Comparison of ENCODE assay signal across 10 cellular contexts in genomic region chr2:6352247-6352646, GRCh38.
A peak's percentile ranks its signal among the peaks of the same experiment; 100 is the strongest.
DNase-seq lines count a peak whose midpoint lies in the region; ATAC-seq and TF ChIP-seq lines count a peak whose summit lies in the region.
"Had no signal": no experiment of that assay in that cellular context is flagged by ENCODE, and none has a peak within 500 bp of the region (broad histone marks: within the 10 kb centered on the region; RNA-seq: fewer than 3 reads in every experiment).

No MANE protein-coding gene starts in this region.

- no peaks in the 10 kb centered on the region for H3K4me1 ChIP-seq in thyroid gland

- peak; percentile 63 for DNase-seq in NAMALWA (ENCODE audit: low spot score)
- no peak for DNase-seq in thyroid gland
- no peak for DNase-seq in NCI-H1417 (lab: John Stamatoyannopoulos, UW)
- no peak for DNase-seq in dedifferentiated amniotic fluid mesenchymal stem cell (ENCODE audit: extremely low spot score)
- no peak for DNase-seq in AG20443 (ENCODE audit: low spot score)
- DNase-seq: activated CD4-positive, alpha-beta T cell treated with anti-CD3 and anti-CD28 coated beads, Interleukin-2, amount 10 ng/mL, durations not matched to agents 7 days and 5 days; effector CD8-positive, alpha-beta T cell had no signal

- no peaks in the 10 kb centered on the region for H3K36me3 ChIP-seq in thyroid gland

- intact Hi-C loops in thyroid gland (cut with DNase I), result loop anchor here (5.0 to 10.0 kb wide), 2 partner anchors 173 to 420 kb away; no protein-coding TSS in a partner anchor

- H3K9me3 ChIP-seq in thyroid gland, result no peaks in the 10 kb centered on the region

- no peak overlapping the region for H3K4me3 ChIP-seq in thyroid gland (replicated peaks in 1 of 3)

- TF ChIP-seq CTCF in thyroid gland (IDR thresholded peaks at IDR 0.05), result no peak

- ATAC-seq in GM18502 (IDR thresholded peaks at IDR 0.05; ENCODE audit: poor library complexity, unreplicated experiment) (peak; percentile 87), GM21360 (IDR thresholded peaks at IDR 0.05; ENCODE audit: unreplicated experiment) (peak; percentile 80), HG02981 (IDR thresholded peaks at IDR 0.05; ENCODE audit: unreplicated experiment) (peak; percentile 90)

- H3K27me3 ChIP-seq in thyroid gland, result no peaks in the 10 kb centered on the region

- H3K27ac ChIP-seq in thyroid gland, result no peak overlapping the region

- WGBS in thyroid gland, 2 donors, result 75 to 97% methylated on average over 5 of the region's 5 CpGs

- TF ChIP-seq POLR2A in thyroid gland (IDR thresholded peaks at IDR 0.05), result no peak
